Comparison of ENCODE assay signal across 13 cellular contexts in genomic region chr12:91182664-91183455, GRCh38. TPM values are rescaled to one million over a fixed set of nuclear protein-coding genes. Genes with fewer than 3 reads are reported as not detected.
DNase-seq lines count a peak whose midpoint lies in the region; ATAC-seq and TF ChIP-seq lines count a peak whose summit lies in the region.
"Had no signal": no experiment of that assay in that cellular context is flagged by ENCODE, and none has a peak within 500 bp of the region (broad histone marks: within the 10 kb centered on the region; RNA-seq: fewer than 3 reads in every experiment).

TSS of gene DCN (minus strand) at chr12:91182817. CDS start at chr12:91178552, 4,265 bp downstream.

- H3K9me3 Mint-ChIP-seq in CD4-positive, alpha-beta memory T cell: no peaks in the 10 kb centered on the region
- H3K9me3 Mint-ChIP-seq: activated T-cell treated with anti-CD3 and anti-CD28 coated beads, Interleukin-2, amount 50 U/mL, for 24 hours had no signal

- H3K27ac ChIP-seq in muscle layer of colon (ENCODE audit: low read depth, low read length): peak within 1 kb of the TSS; percentile 20
- peak within 1 kb of the TSS; percentile 53 to 77 (median 72) for H3K27ac ChIP-seq in transverse colon
- no peak within 1 kb of the TSS for H3K27ac ChIP-seq in CD4-positive, alpha-beta memory T cell (ENCODE audit: low read depth, low read length)

- H3K36me3 ChIP-seq in muscle layer of colon (ENCODE audit: insufficient read depth, low read length): no peaks in the 10 kb centered on the region
- H3K36me3 ChIP-seq in transverse colon: no peaks in the 10 kb centered on the region
- no peaks in the 10 kb centered on the region for H3K36me3 ChIP-seq in CD4-positive, alpha-beta memory T cell (ENCODE audit: insufficient read depth, low read length)

- in situ Hi-C loops in SK-MEL-5 (cut with HindIII; ENCODE audit: low pct_unique_long_range_greater_than_20kb, low sequenced_read_pairs): no loop called here
- in situ Hi-C loops in transverse colon (cut with MboI; ENCODE audit: low pct_ligation_motif_present in 1 of 4, low pct_unique_long_range_greater_than_20kb in 1 of 4, low sequenced_read_pairs in 3 of 4): loop anchor here in 2 of 4 donors (5.0 to 25.0 kb wide), 2 partner anchors 144 to 154 kb away; no protein-coding TSS in a partner anchor

- POLR2A ChIA-PET in CD4-positive, alpha-beta memory T cell (lab: Charles Lee; ENCODE audit: partially characterized antibody): no interaction called here

- no peak for ATAC-seq in GM21723 (IDR thresholded peaks at IDR 0.05; ENCODE audit: unreplicated experiment)

- TF ChIP-seq CTCF in fibroblast of the aortic adventitia (IDR thresholded peaks at IDR 0.05; ENCODE audit: insufficient read depth, low read length) (no peak), transverse colon (IDR thresholded peaks at IDR 0.05) (no peak)

- TF ChIP-seq EP300 in transverse colon (IDR thresholded peaks at IDR 0.05; ENCODE audit: low read depth): no peak

- no peak for TF ChIP-seq POLR2A in transverse colon (IDR thresholded peaks at IDR 0.05)

- H3K4me3 ChIP-seq in fibroblast of the aortic adventitia (ENCODE audit: low read depth, low read length) (peak within 1 kb of the TSS; percentile 72), muscle layer of colon (ENCODE audit: low read depth in 1 of 2, low read length in 2 of 2) (peak within 1 kb of the TSS; percentile 12 to 32), transverse colon (peak within 1 kb of the TSS in 3 of 4 donors; percentile 7 to 30 (median 9))
- no peak within 1 kb of the TSS for H3K4me3 ChIP-seq in CD4-positive, alpha-beta memory T cell (ENCODE audit: low read length in 2 of 2)

- no peaks in the 10 kb centered on the region for H3K36me3 Mint-ChIP-seq in CD4-positive, alpha-beta memory T cell

- H3K9me3 ChIP-seq in muscle layer of colon (ENCODE audit: low read length) (no peaks in the 10 kb centered on the region), transverse colon (no peaks in the 10 kb centered on the region)
- H3K9me3 ChIP-seq in CD4-positive, alpha-beta memory T cell (ENCODE audit: control insufficient read depth in 1 of 2, low read length in 2 of 2): no peaks in the 10 kb centered on the region

- H3K27me3 ChIP-seq in muscle layer of colon (ENCODE audit: control insufficient read depth in 1 of 2, insufficient read depth in 2 of 2, low read length in 2 of 2) (no peaks in the 10 kb centered on the region), transverse colon (no peaks in the 10 kb centered on the region)
- H3K27me3 ChIP-seq in CD4-positive, alpha-beta memory T cell (ENCODE audit: insufficient read depth, low read length): no peaks in the 10 kb centered on the region

- H3K4me1 ChIP-seq in muscle layer of colon (ENCODE audit: insufficient read depth, low read length) (peaks cover 16% of the 10 kb centered on the region), transverse colon (peaks cover 0 to 24% (median 2%) of the 10 kb centered on the region in 4 donors)
- no peaks in the 10 kb centered on the region for H3K4me1 ChIP-seq in CD4-positive, alpha-beta memory T cell (ENCODE audit: insufficient read depth, low read length)

- no peak within 1 kb of the TSS for H3K4me3 Mint-ChIP-seq in CD4-positive, alpha-beta memory T cell
- H3K4me3 Mint-ChIP-seq: activated T-cell treated with anti-CD3 and anti-CD28 coated beads, Interleukin-2, amount 50 U/mL, for 24 hours had no signal

- WGBS in transverse colon (ENCODE audit: low coverage in 1 of 2), 2 donors: 49 to 56% methylated on average over 4 of the region's 4 CpGs

- H3K9ac ChIP-seq in muscle layer of colon (ENCODE audit: low read length): no peak within 1 kb of the TSS

- H3K27me3 Mint-ChIP-seq in CD4-positive, alpha-beta memory T cell: no peaks in the 10 kb centered on the region
- H3K27me3 Mint-ChIP-seq: activated T-cell treated with anti-CD3 and anti-CD28 coated beads, Interleukin-2, amount 50 U/mL, for 24 hours; progenitor cell of endocrine pancreas had no signal

- H3K4me1 Mint-ChIP-seq in CD4-positive, alpha-beta memory T cell: peaks cover 0 to 4% (median 0%) of the 10 kb centered on the region in 4 donors

- DNase-seq in SK-MEL-5 (ENCODE audit: low read depth, low spot score): no peak
- DNase-seq in fibroblast of the aortic adventitia (ENCODE audit: low read depth): peak; percentile 71
- DNase-seq in transverse colon: no peak
- DNase-seq in CD4-positive, alpha-beta memory T cell: no peak
- DNase-seq in COLO829 (ENCODE audit: low spot score): no peak
- no peak for DNase-seq in NCI-H2171 treated with DMSO at 0.1 percent for 48 hours (lab: John Stamatoyannopoulos, UW)
- DNase-seq: activated T-cell treated with anti-CD3 and anti-CD28 coated beads, Interleukin-2, amount 50 U/mL, for 24 hours; NCI-H2029 treated with DMSO at 0.1 percent for 48 hours; stimulated activated naive CD4-positive, alpha-beta T cell; T-helper 1 cell had no signal

- CTCF ChIA-PET in CD4-positive, alpha-beta memory T cell (lab: Charles Lee; ENCODE audit: partially characterized antibody): no interaction called here

- intact Hi-C loops in transverse colon (cut with DNase I; ENCODE audit: low total_unique reads): no loop called here
- intact Hi-C loops in CD4-positive, alpha-beta memory T cell (cut with micrococcal nuclease): no loop called here

- H3K27ac Mint-ChIP-seq in CD4-positive, alpha-beta memory T cell: no peak within 1 kb of the TSS
- H3K27ac Mint-ChIP-seq: activated T-cell treated with anti-CD3 and anti-CD28 coated beads, Interleukin-2, amount 50 U/mL, for 24 hours; progenitor cell of endocrine pancreas had no signal

RNA-seq across cellular contexts. Expression of gene DCN, which starts in this region (rescaled TPM):
- total RNA-seq in SK-MEL-5 (2014; rRNA removed; shearing (Covaris generic)): 30.7 and 40.0 TPM in 2 replicates
- 44.2 and 50.2 TPM in 2 replicates for polyA plus RNA-seq in SK-MEL-5 (2015; cell fraction: cytosol; rRNA removed)
- polyA plus RNA-seq in SK-MEL-5 (2015; cell fraction: nucleus; rRNA removed): 9.6 and 24.4 TPM in 2 replicates
- total RNA-seq in fibroblast of the aortic adventitia (ENCODE audit: low replicate concordance) (1,482 and 2,298 TPM in 2 replicates), transverse colon (100 to 1,000 TPM; 133 to 511 (median 276) TPM)
- total RNA-seq in CD4-positive, alpha-beta memory T cell: not detected
- not detected for polyA plus RNA-seq in CD4-positive, alpha-beta memory T cell
- total RNA-seq: progenitor cell of endocrine pancreas had no signal

Comparison
In these comparisons a context has a peak if more than half of its experiments do, and no peak if none do; other contexts are left out.
1. RNA of gene DCN (total RNA-seq): 1,482 to 2,298 TPM in fibroblast of the aortic adventitia, 133 to 511 TPM in transverse colon and 30.7 to 40.0 TPM in SK-MEL-5; not detected in CD4-positive, alpha-beta memory T cell; every median in the first group is over 10 times any median in the second.
2. H3K4me3 ChIP-seq: peak in fibroblast of the aortic adventitia (single experiment), muscle layer of colon (2 of 2) and transverse colon (3 of 4); none in CD4-positive, alpha-beta memory T cell (0 of 2).